Comparison of ENCODE assay signal across 3 cellular contexts in the genomic region with DNA sequence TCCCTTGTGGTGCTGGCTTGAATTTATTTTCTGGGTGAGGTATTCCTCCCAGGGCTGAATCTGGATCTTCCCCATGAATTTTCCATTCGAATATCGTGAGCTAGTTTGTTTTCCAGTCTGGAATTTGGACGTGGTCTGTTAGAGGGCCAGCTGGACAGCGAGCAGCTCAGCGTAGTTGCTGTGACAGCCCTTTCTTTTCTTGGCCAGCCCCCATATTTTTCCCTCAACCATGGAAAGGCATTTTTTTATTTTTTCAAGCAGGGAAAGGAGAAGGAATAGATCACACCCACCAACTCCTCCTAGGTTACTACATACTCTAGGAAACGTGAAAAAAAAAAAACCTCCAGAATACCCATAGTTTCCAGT.
TF ChIP-seq lines count a peak whose summit lies in the region.

No MANE protein-coding gene starts in this region.

TF ChIP-seq in IMR-90, 13 proteins besides CTCF, POLR2A, EP300 and RAD21:
- TF ChIP-seq RCOR1 (IDR thresholded peaks at IDR 0.05; ENCODE audit: insufficient replicate concordance, low read length) (no peak), NFE2L2 (IDR thresholded peaks at IDR 0.05; ENCODE audit: low read depth, low read length) (no peak)

TF ChIP-seq in endothelial cell of umbilical vein, 7 proteins besides CTCF, POLR2A, EP300 and RAD21:
- TF ChIP-seq, protein P1, sequence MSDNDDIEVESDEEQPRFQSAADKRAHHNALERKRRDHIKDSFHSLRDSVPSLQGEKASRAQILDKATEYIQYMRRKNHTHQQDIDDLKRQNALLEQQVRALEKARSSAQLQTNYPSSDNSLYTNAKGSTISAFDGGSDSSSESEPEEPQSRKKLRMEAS (IDR thresholded peaks at IDR 0.05; ENCODE audit: insufficient read depth, insufficient read length), result no peak
- TF ChIP-seq GATA2 (IDR thresholded peaks at IDR 0.05; ENCODE audit: insufficient read depth, insufficient read length, low read depth, low read length) (no peak), MYC (IDR thresholded peaks at IDR 0.05; ENCODE audit: low read depth, low read length) (no peak), JUN (IDR thresholded peaks at IDR 0.05; ENCODE audit: borderline replicate concordance, insufficient read depth, insufficient read length, low read depth) (no peak), EZH2 (IDR thresholded peaks at IDR 0.05; ENCODE audit: borderline replicate concordance, low read depth, low read length, severe bottlenecking) (no peak), FOS (IDR thresholded peaks at IDR 0.05; ENCODE audit: borderline replicate concordance, insufficient read depth, low read length) (no peak), POLR2AphosphoS5 (IDR thresholded peaks at IDR 0.05; ENCODE audit: insufficient read depth, low read depth, low read length) (no peak)
TF ChIP-seq in endothelial cell of umbilical vein: peak in this region for 0.

TF ChIP-seq in GM12891, 5 proteins besides CTCF, POLR2A, EP300 and RAD21:
- TF ChIP-seq PAX5 (IDR thresholded peaks at IDR 0.05; ENCODE audit: insufficient read depth, low read length, severe bottlenecking), result no peak
- no peak for TF ChIP-seq POLR2AphosphoS5 (IDR thresholded peaks at IDR 0.05; ENCODE audit: low read depth, low read length)
- no peak for TF ChIP-seq POU2F2 (IDR thresholded peaks at IDR 0.05; ENCODE audit: low read depth, low read length)
- no peak for TF ChIP-seq SPI1 (IDR thresholded peaks at IDR 0.05; ENCODE audit: low read depth, low read length)
- TF ChIP-seq TAF1 (IDR thresholded peaks at IDR 0.05; ENCODE audit: low read depth, low read length), result no peak
